Comparison of ENCODE assay signal across 1 cellular context in the genomic region with DNA sequence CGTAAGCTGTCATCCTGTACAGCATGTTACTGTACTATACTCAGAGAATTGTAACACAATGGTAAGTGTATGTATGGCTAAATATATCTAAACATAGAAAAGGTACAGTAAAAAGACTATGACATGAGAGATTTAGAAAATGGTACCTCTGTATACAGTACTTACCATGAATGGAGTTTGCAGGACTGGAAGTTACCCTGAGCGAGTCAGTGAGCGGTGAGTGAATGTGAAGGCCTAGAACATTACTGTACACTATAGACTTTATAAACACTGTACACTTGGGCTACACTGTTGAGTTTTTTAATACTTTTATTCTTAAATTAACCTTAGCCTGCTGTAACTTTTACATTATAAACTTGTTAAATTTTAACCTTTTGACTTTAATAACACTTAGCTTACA.
TF ChIP-seq lines count a peak whose summit lies in the region.

No MANE protein-coding gene starts in this region.

TF ChIP-seq in H1, 55 proteins besides CTCF, POLR2A, EP300 and RAD21:
- TF ChIP-seq SAP30 (IDR thresholded peaks at IDR 0.05; ENCODE audit: insufficient read depth, insufficient replicate concordance, low read length) (no peak), USF2 (IDR thresholded peaks at IDR 0.05; ENCODE audit: low read length) (no peak), TEAD4 (IDR thresholded peaks at IDR 0.05; ENCODE audit: low read depth, low read length) (no peak), EGR1 (IDR thresholded peaks at IDR 0.05; ENCODE audit: borderline replicate concordance, low read depth, low read length) (no peak), ZNF274 (IDR thresholded peaks at IDR 0.05; ENCODE audit: borderline replicate concordance, extremely low read depth, low read length) (no peak), JUND (IDR thresholded peaks at IDR 0.05; ENCODE audit: low read length) (no peak), BACH1 (IDR thresholded peaks at IDR 0.05; ENCODE audit: low read length) (no peak)
